Comparison of ENCODE assay signal across 1 cellular context in genomic region chr6:73519943-73520687, GRCh38.
TF ChIP-seq lines count a peak whose summit lies in the region.

No MANE protein-coding gene starts in this region.

TF ChIP-seq in K562, 482 proteins besides CTCF, POLR2A, EP300 and RAD21 (continued from another document and continues in another):
- TF ChIP-seq, protein P1, sequence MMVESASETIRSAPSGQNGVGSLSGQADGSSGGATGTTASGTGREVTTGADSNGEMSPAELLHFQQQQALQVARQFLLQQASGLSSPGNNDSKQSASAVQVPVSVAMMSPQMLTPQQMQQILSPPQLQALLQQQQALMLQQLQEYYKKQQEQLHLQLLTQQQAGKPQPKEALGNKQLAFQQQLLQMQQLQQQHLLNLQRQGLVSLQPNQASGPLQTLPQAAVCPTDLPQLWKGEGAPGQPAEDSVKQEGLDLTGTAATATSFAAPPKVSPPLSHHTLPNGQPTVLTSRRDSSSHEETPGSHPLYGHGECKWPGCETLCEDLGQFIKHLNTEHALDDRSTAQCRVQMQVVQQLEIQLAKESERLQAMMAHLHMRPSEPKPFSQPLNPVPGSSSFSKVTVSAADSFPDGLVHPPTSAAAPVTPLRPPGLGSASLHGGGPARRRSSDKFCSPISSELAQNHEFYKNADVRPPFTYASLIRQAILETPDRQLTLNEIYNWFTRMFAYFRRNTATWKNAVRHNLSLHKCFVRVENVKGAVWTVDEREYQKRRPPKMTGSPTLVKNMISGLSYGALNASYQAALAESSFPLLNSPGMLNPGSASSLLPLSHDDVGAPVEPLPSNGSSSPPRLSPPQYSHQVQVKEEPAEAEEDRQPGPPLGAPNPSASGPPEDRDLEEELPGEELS (CRISPR knock-in tag; IDR thresholded peaks at IDR 0.05; ENCODE audit: borderline replicate concordance), result peak; percentile 29
- TF ChIP-seq CHD7 (IDR thresholded peaks at IDR 0.05; ENCODE audit: low read depth, low read length) (peak; percentile 2), SRF (CRISPR knock-in tag; IDR thresholded peaks at IDR 0.05) (peak in 1 of 2 experiments; percentile 68; a peak in 2 of 4 replicates), MAFG (tag; conservative IDR thresholded peaks at IDR 0.05) (no peak), SOX6 (IDR thresholded peaks at IDR 0.05) (no peak), SREBF2 (CRISPR knock-in tag; IDR thresholded peaks at IDR 0.05) (0 out of 2 replicates have a peak, but pooled peaks have one; percentile 53), HCFC1 (IDR thresholded peaks at IDR 0.05; ENCODE audit: low read depth, low read length) (peak; percentile 53; the same call in 1 of the 2 replicates), RFX7 (CRISPR knock-in tag; IDR thresholded peaks at IDR 0.05) (0 out of 2 replicates have a peak, but pooled peaks have one; percentile 31), KLF16 (IDR thresholded peaks at IDR 0.05) (no peak), DIDO1 (tag; IDR thresholded peaks at IDR 0.05; ENCODE audit: low read depth) (no peak), ZFPM2 (CRISPR knock-in tag; IDR thresholded peaks at IDR 0.05) (no peak), HINFP (tag; conservative IDR thresholded peaks at IDR 0.05; ENCODE audit: low read depth) (no peak), DPF2 (IDR thresholded peaks at IDR 0.05) (no peak), FOS (IDR thresholded peaks at IDR 0.05; ENCODE audit: extremely low read depth, insufficient read length) (no peak), HOXB6 (CRISPR knock-in tag; IDR thresholded peaks at IDR 0.05; ENCODE audit: borderline replicate concordance) (0 out of 2 replicates have a peak, but pooled peaks have one; percentile 71), SMC3 (conservative IDR thresholded peaks at IDR 0.05; ENCODE audit: insufficient read depth, low read depth, low read length) (no peak), HMG20A (CRISPR knock-in tag; conservative IDR thresholded peaks at IDR 0.05) (no peak), ZNF778 (CRISPR knock-in tag; IDR thresholded peaks at IDR 0.05) (no peak), CREB1 (IDR thresholded peaks at IDR 0.05) (peak; percentile 26; the same call in 1 of the 2 replicates), CREB1 (CRISPR knock-in tag; IDR thresholded peaks at IDR 0.05) (no peak), ZNF133 (CRISPR knock-in tag; IDR thresholded peaks at IDR 0.05) (no peak), CHD1 (IDR thresholded peaks at IDR 0.05; ENCODE audit: low read length) (peak; percentile 99), E2F6 (IDR thresholded peaks at IDR 0.05; ENCODE audit: borderline replicate concordance in 1 of 2, extremely low read depth in 1 of 2, insufficient read depth in 1 of 2, insufficient read length in 1 of 2, low read depth in 1 of 2, low read length in 1 of 2, poor library complexity in 1 of 2, severe bottlenecking in 1 of 2) (peak in 1 of 2 experiments; percentile 42), ZNF766 (CRISPR knock-in tag; conservative IDR thresholded peaks at IDR 0.05) (no peak), KAT8 (IDR thresholded peaks at IDR 0.05; ENCODE audit: low read depth) (no peak), ZNF707 (CRISPR knock-in tag; conservative IDR thresholded peaks at IDR 0.05) (no peak), CHAMP1 (IDR thresholded peaks at IDR 0.05) (no peak), CBX1 (IDR thresholded peaks at IDR 0.05; ENCODE audit: low read depth) (peak; percentile 40; the same call in 1 of the 2 replicates)
- TF ChIP-seq, protein P2, sequence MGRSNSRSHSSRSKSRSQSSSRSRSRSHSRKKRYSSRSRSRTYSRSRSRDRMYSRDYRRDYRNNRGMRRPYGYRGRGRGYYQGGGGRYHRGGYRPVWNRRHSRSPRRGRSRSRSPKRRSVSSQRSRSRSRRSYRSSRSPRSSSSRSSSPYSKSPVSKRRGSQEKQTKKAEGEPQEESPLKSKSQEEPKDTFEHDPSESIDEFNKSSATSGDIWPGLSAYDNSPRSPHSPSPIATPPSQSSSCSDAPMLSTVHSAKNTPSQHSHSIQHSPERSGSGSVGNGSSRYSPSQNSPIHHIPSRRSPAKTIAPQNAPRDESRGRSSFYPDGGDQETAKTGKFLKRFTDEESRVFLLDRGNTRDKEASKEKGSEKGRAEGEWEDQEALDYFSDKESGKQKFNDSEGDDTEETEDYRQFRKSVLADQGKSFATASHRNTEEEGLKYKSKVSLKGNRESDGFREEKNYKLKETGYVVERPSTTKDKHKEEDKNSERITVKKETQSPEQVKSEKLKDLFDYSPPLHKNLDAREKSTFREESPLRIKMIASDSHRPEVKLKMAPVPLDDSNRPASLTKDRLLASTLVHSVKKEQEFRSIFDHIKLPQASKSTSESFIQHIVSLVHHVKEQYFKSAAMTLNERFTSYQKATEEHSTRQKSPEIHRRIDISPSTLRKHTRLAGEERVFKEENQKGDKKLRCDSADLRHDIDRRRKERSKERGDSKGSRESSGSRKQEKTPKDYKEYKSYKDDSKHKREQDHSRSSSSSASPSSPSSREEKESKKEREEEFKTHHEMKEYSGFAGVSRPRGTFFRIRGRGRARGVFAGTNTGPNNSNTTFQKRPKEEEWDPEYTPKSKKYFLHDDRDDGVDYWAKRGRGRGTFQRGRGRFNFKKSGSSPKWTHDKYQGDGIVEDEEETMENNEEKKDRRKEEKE (IDR thresholded peaks at IDR 0.05; ENCODE audit: borderline replicate concordance in 1 of 2, control insufficient read depth in 1 of 2, low read depth in 2 of 2, low read length in 1 of 2), result no peak
- TF ChIP-seq, protein P3, sequence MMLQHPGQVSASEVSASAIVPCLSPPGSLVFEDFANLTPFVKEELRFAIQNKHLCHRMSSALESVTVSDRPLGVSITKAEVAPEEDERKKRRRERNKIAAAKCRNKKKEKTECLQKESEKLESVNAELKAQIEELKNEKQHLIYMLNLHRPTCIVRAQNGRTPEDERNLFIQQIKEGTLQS (IDR thresholded peaks at IDR 0.05), result peak; percentile 82
- TF ChIP-seq, protein P3 (CRISPR knock-in tag; conservative IDR thresholded peaks at IDR 0.05), result peak; percentile 99
- TF ChIP-seq, protein P4, sequence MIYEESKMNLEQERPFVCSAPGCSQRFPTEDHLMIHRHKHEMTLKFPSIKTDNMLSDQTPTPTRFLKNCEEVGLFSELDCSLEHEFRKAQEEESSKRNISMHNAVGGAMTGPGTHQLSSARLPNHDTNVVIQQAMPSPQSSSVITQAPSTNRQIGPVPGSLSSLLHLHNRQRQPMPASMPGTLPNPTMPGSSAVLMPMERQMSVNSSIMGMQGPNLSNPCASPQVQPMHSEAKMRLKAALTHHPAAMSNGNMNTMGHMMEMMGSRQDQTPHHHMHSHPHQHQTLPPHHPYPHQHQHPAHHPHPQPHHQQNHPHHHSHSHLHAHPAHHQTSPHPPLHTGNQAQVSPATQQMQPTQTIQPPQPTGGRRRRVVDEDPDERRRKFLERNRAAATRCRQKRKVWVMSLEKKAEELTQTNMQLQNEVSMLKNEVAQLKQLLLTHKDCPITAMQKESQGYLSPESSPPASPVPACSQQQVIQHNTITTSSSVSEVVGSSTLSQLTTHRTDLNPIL (CRISPR knock-in tag; IDR thresholded peaks at IDR 0.05), result no peak
